In genomic region chrX:26334232-26334631, GRCh38 we compare ENCODE assay signal across 33 cellular contexts.
"Had no signal": no experiment of that assay in that cellular context is flagged by ENCODE, and none has a peak within 500 bp of the region (broad histone marks: within the 10 kb centered on the region; RNA-seq: fewer than 3 reads in every experiment).

No MANE protein-coding gene starts in this region.

- H3K4me1 ChIP-seq: adrenal gland, ascending aorta, body of pancreas, breast epithelium had no signal

- H3K27ac ChIP-seq: adrenal gland, ascending aorta, body of pancreas, brain microvascular endothelial cell, breast epithelium, cardiac muscle cell had no signal

- H3K27me3 ChIP-seq: adrenal gland, ascending aorta, body of pancreas, brain microvascular endothelial cell, cardiac muscle cell had no signal

- H3K9me3 ChIP-seq: adrenal gland, ascending aorta, body of pancreas, breast epithelium had no signal

- DNase-seq: activated effector memory CD4-positive, alpha-beta T cell treated with anti-CD3 and anti-CD28 coated beads, Interleukin-2, amount 50 U/mL, for 16 hours; activated effector memory CD4-positive, alpha-beta T cell treated with Interleukin-2 at 50 U/mL for 16 hours; activated gamma-delta T cell; activated gamma-delta T cell treated with Interleukin-2 at 50 U/mL for 16 hours; activated naive CD4-positive, alpha-beta T cell; activated naive CD4-positive, alpha-beta T cell treated with anti-CD3 and anti-CD28 coated beads for 36 hours; activated naive CD4-positive, alpha-beta T cell treated with anti-CD3 and anti-CD28 coated beads, Interleukin-2, amount 10 ng/mL, durations not matched to agents 7 days and 5 days; activated naive CD4-positive, alpha-beta T cell treated with anti-CD3 and anti-CD28 coated beads, Interleukin-2, amount 50 U/mL, for 16 hours; activated naive CD4-positive, alpha-beta T cell treated with Interleukin-2 at 50 U/mL for 16 hours; activated naive CD8-positive, alpha-beta T cell treated with anti-CD3 and anti-CD28 coated beads for 36 hours; activated naive CD8-positive, alpha-beta T cell treated with anti-CD3 and anti-CD28 coated beads, Interleukin-2, amount 10 ng/mL, durations not matched to agents 7 days and 5 days; activated naive CD8-positive, alpha-beta T cell treated with anti-CD3 and anti-CD28 coated beads, Interleukin-2, amount 50 U/mL, for 24 hours; activated T-cell treated with anti-CD3 and anti-CD28 coated beads, Interleukin-2, amount 50 U/mL, for 1 hour; activated T-cell treated with anti-CD3 and anti-CD28 coated beads, Interleukin-2, amount 50 U/mL, for 24 hours; activated T-cell treated with anti-CD3 and anti-CD28 coated beads, Interleukin-2, amount 50 U/mL, for 4 hours; activated T-cell treated with anti-CD3 and anti-CD28 coated beads, Interleukin-2, amount 50 U/mL, for 48 hours; activated T-cell treated with anti-CD3 and anti-CD28 coated beads, Interleukin-2, amount 50 U/mL, for 72 hours; adrenal gland; amniotic stem cell; amygdala; anterior cingulate cortex; aorta; body of pancreas; brain microvascular endothelial cell; caudate nucleus; central memory CD4-positive, alpha-beta T cell; cerebellar nuclear complex had no signal

- ATAC-seq: activated naive CD4-positive, alpha-beta T cell treated with anti-CD3 and anti-CD28 coated beads, Interleukin-2, amount 50 U/mL, for 72 hours; activated naive CD8-positive, alpha-beta T cell treated with anti-CD3 and anti-CD28 coated beads, Interleukin-2, amount 50 U/mL, for 24 hours; activated T-cell treated with anti-CD3 and anti-CD28 coated beads, Interleukin-2, amount 50 U/mL, for 4 hours; activated T-cell treated with anti-CD3 and anti-CD28 coated beads, Interleukin-2, amount 50 U/mL, for 72 hours; activated T-helper 17 cell treated with anti-CD3 and anti-CD28 coated beads, Interleukin-2, amount 50 U/mL, for 72 hours; body of pancreas had no signal

- H3K4me3 ChIP-seq: adrenal gland, ascending aorta, body of pancreas, breast epithelium, cardiac muscle cell had no signal

- H3K36me3 ChIP-seq: adrenal gland, ascending aorta, brain microvascular endothelial cell, breast epithelium, cardiac muscle cell had no signal

- FAIRE-seq: bronchial epithelial cell had no signal
